Comparison of ENCODE assay signal across 1 cellular context in genomic region chr9:135085830-135086546, GRCh38.
A peak's percentile ranks its signal among the peaks of the same experiment; 100 is the strongest.
TF ChIP-seq lines count a peak whose summit lies in the region.

No MANE protein-coding gene starts in this region.

TF ChIP-seq in HepG2, 621 proteins besides CTCF, POLR2A, EP300 and RAD21 (continued from another document and continues in another):
- TF ChIP-seq ZNF234 (CRISPR knock-in tag; conservative IDR thresholded peaks at IDR 0.05) (no peak), HOXA9 (CRISPR knock-in tag; IDR thresholded peaks at IDR 0.05; ENCODE audit: borderline replicate concordance) (no peak), ZFAT (CRISPR knock-in tag; conservative IDR thresholded peaks at IDR 0.05) (no peak), ZNF451 (CRISPR knock-in tag; IDR thresholded peaks at IDR 0.05) (no peak), ZNF792 (CRISPR knock-in tag; IDR thresholded peaks at IDR 0.05) (peak; percentile 67; the same call in 1 of the 2 replicates), BATF2 (CRISPR knock-in tag; IDR thresholded peaks at IDR 0.05) (no peak), HDAC6 (IDR thresholded peaks at IDR 0.05; ENCODE audit: low read depth, low read length) (no peak), LRRFIP1 (CRISPR knock-in tag; conservative IDR thresholded peaks at IDR 0.05) (no peak), ZSCAN9 (CRISPR knock-in tag; IDR thresholded peaks at IDR 0.05; ENCODE audit: borderline replicate concordance) (peak; percentile 56; the same call in 1 of the 2 replicates), NFYC (CRISPR knock-in tag; IDR thresholded peaks at IDR 0.05) (peak; percentile 51; the same call in 1 of the 2 replicates), SYNCRIP (IDR thresholded peaks at IDR 0.05; ENCODE audit: insufficient read depth, low read depth, low read length) (no peak), ZNF800 (CRISPR knock-in tag; IDR thresholded peaks at IDR 0.05) (0 out of 2 replicates have a peak, but pooled peaks have one; percentile 69), HNRNPH1 (optimal IDR thresholded peaks at IDR 0.05; ENCODE audit: low read depth, low read length) (no peak), NR2F1 (CRISPR knock-in tag; IDR thresholded peaks at IDR 0.05) (no peak), ZNF335 (CRISPR knock-in tag; IDR thresholded peaks at IDR 0.05) (0 out of 2 replicates have a peak, but pooled peaks have one; percentile 24), MATR3 (CRISPR knock-in tag; IDR thresholded peaks at IDR 0.05) (no peak), ZNF773 (CRISPR knock-in tag; IDR thresholded peaks at IDR 0.05; ENCODE audit: borderline replicate concordance) (no peak), ZNF530 (CRISPR knock-in tag; IDR thresholded peaks at IDR 0.05; ENCODE audit: low read depth) (no peak), ARID5B (CRISPR knock-in tag; IDR thresholded peaks at IDR 0.05) (peak; percentile 79), TARDBP (CRISPR knock-in tag; IDR thresholded peaks at IDR 0.05) (peak; percentile 75), MYNN (CRISPR knock-in tag; IDR thresholded peaks at IDR 0.05; ENCODE audit: low read depth) (no peak), RORA (CRISPR knock-in tag; IDR thresholded peaks at IDR 0.05) (no peak), ZNF83 (CRISPR knock-in tag; IDR thresholded peaks at IDR 0.05; ENCODE audit: borderline replicate concordance) (no peak), ATF2 (CRISPR knock-in tag; IDR thresholded peaks at IDR 0.05) (peak; percentile 79; the same call in 1 of the 2 replicates), PCBP2 (optimal IDR thresholded peaks at IDR 0.05; ENCODE audit: low read depth, low read length, poor library complexity, severe bottlenecking) (no peak), ZNF512B (CRISPR knock-in tag; IDR thresholded peaks at IDR 0.05; ENCODE audit: borderline replicate concordance) (no peak), STAG1 (CRISPR knock-in tag; IDR thresholded peaks at IDR 0.05) (peak; percentile 95), IKZF1 (IDR thresholded peaks at IDR 0.05) (no peak), ZNF768 (CRISPR knock-in tag; IDR thresholded peaks at IDR 0.05) (0 out of 2 replicates have a peak, but pooled peaks have one; percentile 38), ZNF296 (CRISPR knock-in tag; conservative IDR thresholded peaks at IDR 0.05) (no peak), TAF1 (CRISPR knock-in tag; IDR thresholded peaks at IDR 0.05) (no peak), ZNF484 (CRISPR knock-in tag; IDR thresholded peaks at IDR 0.05; ENCODE audit: borderline replicate concordance, low read depth) (no peak), ZNF33B (CRISPR knock-in tag; IDR thresholded peaks at IDR 0.05) (no peak), CREM (IDR thresholded peaks at IDR 0.05) (peak; percentile 29; the same call in 1 of the 2 replicates), CREM (CRISPR knock-in tag; IDR thresholded peaks at IDR 0.05) (no peak), ZNF276 (CRISPR knock-in tag; IDR thresholded peaks at IDR 0.05; ENCODE audit: low read depth) (no peak), SIX1 (CRISPR knock-in tag; IDR thresholded peaks at IDR 0.05; ENCODE audit: borderline replicate concordance) (no peak), HBP1 (CRISPR knock-in tag; IDR thresholded peaks at IDR 0.05; ENCODE audit: low read depth) (no peak), HNRNPL (IDR thresholded peaks at IDR 0.05; ENCODE audit: low read depth, low read length) (no peak), SIN3B (IDR thresholded peaks at IDR 0.05; ENCODE audit: low read length) (no peak), BCL6 (CRISPR knock-in tag; IDR thresholded peaks at IDR 0.05) (peak; percentile 73), CHCHD3 (CRISPR knock-in tag; IDR thresholded peaks at IDR 0.05) (no peak), DMTF1 (CRISPR knock-in tag; IDR thresholded peaks at IDR 0.05) (no peak), ZNF629 (CRISPR knock-in tag; conservative IDR thresholded peaks at IDR 0.05) (no peak), KLF11 (CRISPR knock-in tag; IDR thresholded peaks at IDR 0.05) (0 out of 2 replicates have a peak, but pooled peaks have one; percentile 64), ADNP (CRISPR knock-in tag; IDR thresholded peaks at IDR 0.05) (no peak), THAP11 (CRISPR knock-in tag; IDR thresholded peaks at IDR 0.05) (peak; percentile 62), SMAD9 (CRISPR knock-in tag; IDR thresholded peaks at IDR 0.05) (no peak), KDM5A (IDR thresholded peaks at IDR 0.05; ENCODE audit: borderline replicate concordance, low read length) (no peak), NFE2L2 (IDR thresholded peaks at IDR 0.05; ENCODE audit: low read length) (no peak)
